In the genomic region with DNA sequence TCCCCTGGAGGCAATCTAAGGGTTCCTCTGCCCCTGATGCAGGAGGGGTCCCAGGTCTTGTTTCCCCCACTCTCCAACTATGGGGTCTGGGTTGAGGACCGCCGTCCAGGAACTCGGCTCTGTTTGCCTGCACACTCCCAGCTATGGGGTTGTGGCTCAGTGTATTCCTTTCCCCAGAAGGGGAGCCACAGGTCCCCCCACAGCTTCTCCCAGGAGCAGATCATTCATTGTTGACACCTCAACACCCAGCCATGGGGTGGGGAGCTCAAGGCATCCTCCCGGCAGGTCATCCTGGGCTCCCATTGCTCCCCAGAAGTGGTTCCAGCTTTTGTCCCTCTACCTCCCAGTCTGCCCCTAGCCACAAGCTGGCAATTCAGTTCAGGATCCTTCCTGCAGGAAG, we compare ENCODE assay signal across 8 cellular contexts. TPM values are rescaled to one million over a fixed set of nuclear protein-coding genes. Genes with fewer than 3 reads are reported as not detected.
DNase-seq lines count a peak whose midpoint lies in the region; ATAC-seq lines count a peak whose summit lies in the region.

No MANE protein-coding gene starts in this region.

- peaks cover 10% of the 10 kb centered on the region for H3K4me1 ChIP-seq in right cardiac atrium (ENCODE audit: control insufficient read depth, insufficient read depth, low read length)

- no peaks in the 10 kb centered on the region for H3K36me3 ChIP-seq in H7 (replicated peaks; ENCODE audit: control insufficient read depth, insufficient read depth, low read length)

- intact Hi-C loops in right cardiac atrium (cut with DNase I): no loop called here

- DNase-seq in H7 (peak; percentile 58), right cardiac atrium (peak in 1 of 3 donors; percentile 29), skeletal muscle cell (ENCODE audit: low read depth) (no peak), NCI-H2227 (lab: John Stamatoyannopoulos, UW; ENCODE audit: unreplicated experiment) (no peak), NCI-H82 treated with DMSO at 0.1 percent for 48 hours (lab: John Stamatoyannopoulos, UW; ENCODE audit: unreplicated experiment) (no peak)
- DNase-seq in activated CD8-positive, alpha-beta T cell treated with anti-CD3 and anti-CD28 coated beads, Interleukin-2, amount 10 ng/mL, durations not matched to agents 7 days and 5 days: no peak

- peak overlapping the region; percentile 68 for H3K4me3 Mint-ChIP-seq in activated CD8-positive, alpha-beta T cell treated with anti-CD3 and anti-CD28 coated beads, Interleukin-2, amount 10 ng/mL, durations not matched to agents 7 days and 5 days

- H3K4me3 ChIP-seq in H7 (ENCODE audit: insufficient read depth, low read depth, low read length) (peak overlapping the region; percentile 67), right cardiac atrium (ENCODE audit: low read length) (peak overlapping the region; percentile 97), skeletal muscle cell (ENCODE audit: low read depth, low read length) (peak overlapping the region; percentile 88)

- peak overlapping the region; percentile 39 for H3K27ac Mint-ChIP-seq in activated CD8-positive, alpha-beta T cell treated with anti-CD3 and anti-CD28 coated beads, Interleukin-2, amount 10 ng/mL, durations not matched to agents 7 days and 5 days

- POLR2A ChIA-PET in activated CD8-positive, alpha-beta T cell treated with anti-CD3 and anti-CD28 coated beads, Interleukin-2, amount 10 ng/mL, durations not matched to agents 7 days and 5 days (lab: Charles Lee): interaction anchor here (0.7 kb wide), 1 partner anchor 1918 kb away, joined by 3 read pairs; the partner anchor contains the start of gene ZNF266

- CTCF ChIA-PET in activated CD8-positive, alpha-beta T cell treated with anti-CD3 and anti-CD28 coated beads, Interleukin-2, amount 10 ng/mL, durations not matched to agents 7 days and 5 days (lab: Charles Lee): interaction anchor here (1.0 to 1.5 kb wide), 3 partner anchors 19 to 164 kb away, joined by 3 to 4 read pairs (median 4); partner anchors contain the start of gene TRAPPC5

- H3K9me3 Mint-ChIP-seq in activated CD8-positive, alpha-beta T cell treated with anti-CD3 and anti-CD28 coated beads, Interleukin-2, amount 10 ng/mL, durations not matched to agents 7 days and 5 days (ENCODE audit: insufficient read depth): no peaks in the 10 kb centered on the region

- ATAC-seq in activated CD8-positive, alpha-beta T cell treated with anti-CD3 and anti-CD28 coated beads, Interleukin-2, amount 10 ng/mL, durations not matched to agents 7 days and 5 days: no peak
- ATAC-seq in right cardiac atrium: no peak
- ATAC-seq in GM18861 (IDR thresholded peaks at IDR 0.05; ENCODE audit: unreplicated experiment): no peak
- ATAC-seq in HG03521 (IDR thresholded peaks at IDR 0.05; ENCODE audit: unreplicated experiment): no peak

- H3K27me3 ChIP-seq in H7 (ENCODE audit: control insufficient read depth, insufficient read depth, low read length) (no peaks in the 10 kb centered on the region), right cardiac atrium (ENCODE audit: control insufficient read depth, insufficient read depth) (no peaks in the 10 kb centered on the region)

- H3K36me3 Mint-ChIP-seq in activated CD8-positive, alpha-beta T cell treated with anti-CD3 and anti-CD28 coated beads, Interleukin-2, amount 10 ng/mL, durations not matched to agents 7 days and 5 days (ENCODE audit: low read depth): no peaks in the 10 kb centered on the region

- H3K4me1 Mint-ChIP-seq in activated CD8-positive, alpha-beta T cell treated with anti-CD3 and anti-CD28 coated beads, Interleukin-2, amount 10 ng/mL, durations not matched to agents 7 days and 5 days (ENCODE audit: low read depth): peaks cover 13% of the 10 kb centered on the region

- peaks cover 20% of the 10 kb centered on the region for H3K27me3 Mint-ChIP-seq in activated CD8-positive, alpha-beta T cell treated with anti-CD3 and anti-CD28 coated beads, Interleukin-2, amount 10 ng/mL, durations not matched to agents 7 days and 5 days (ENCODE audit: low read depth)

- 40% methylated on average over 4 of the region's 4 CpGs for WGBS in right cardiac atrium

- peak overlapping the region; percentile 83 for H3K27ac ChIP-seq in right cardiac atrium (ENCODE audit: low read length)

- no peaks in the 10 kb centered on the region for H3K9me3 ChIP-seq in right cardiac atrium (ENCODE audit: control insufficient read depth, low read length)

RNA-seq across cellular contexts. Expression of gene ZNF358, which starts 1.0 kb away (rescaled TPM):
- total RNA-seq in H7 (2014; rRNA removed; shearing (Covaris generic)): 52.1 and 54.8 TPM in 2 replicates
- 1 to 10 TPM; 5.8 to 7.9 TPM for total RNA-seq in activated CD8-positive, alpha-beta T cell treated with anti-CD3 and anti-CD28 coated beads, Interleukin-2, amount 10 ng/mL, durations not matched to agents 7 days and 5 days
- 100 to 1,000 TPM; 101 to 120 (median 115) TPM for total RNA-seq in right cardiac atrium
- polyA plus RNA-seq in right cardiac atrium: 143 TPM

RNA-seq across cellular contexts. Expression of gene MCOLN1, which starts 5.5 kb away (rescaled TPM):
- 6.8 and 6.9 TPM in 2 replicates for total RNA-seq in H7 (2014; rRNA removed; shearing (Covaris generic))
- 10 to 100 TPM; 16.2 to 17.7 TPM for total RNA-seq in activated CD8-positive, alpha-beta T cell treated with anti-CD3 and anti-CD28 coated beads, Interleukin-2, amount 10 ng/mL, durations not matched to agents 7 days and 5 days
- total RNA-seq in right cardiac atrium: 10 to 100 TPM; 19.5 to 24.4 (median 21.8) TPM
- 20.7 TPM for polyA plus RNA-seq in right cardiac atrium

RNA-seq across cellular contexts. Expression of gene PNPLA6, which starts 18.6 kb away (rescaled TPM):
- total RNA-seq in H7 (2014; rRNA removed; shearing (Covaris generic)): 87.4 and 114 TPM in 2 replicates
- total RNA-seq in activated CD8-positive, alpha-beta T cell treated with anti-CD3 and anti-CD28 coated beads, Interleukin-2, amount 10 ng/mL, durations not matched to agents 7 days and 5 days: 100 to 1,000 TPM; 166 to 173 TPM
- 10 to 100 TPM; 53.4 to 70.9 (median 65.4) TPM for total RNA-seq in right cardiac atrium
- 33.5 TPM for polyA plus RNA-seq in right cardiac atrium

RNA-seq across cellular contexts. Expression of gene PEX11G, which starts 28.0 kb away (rescaled TPM):
- total RNA-seq in H7 (2014; rRNA removed; shearing (Covaris generic)): 2.4 and 3.5 TPM in 2 replicates
- 1 to 10 TPM in 1 of 2 experiments, under 1 TPM in 1; 0.99 to 1.5 TPM for total RNA-seq in activated CD8-positive, alpha-beta T cell treated with anti-CD3 and anti-CD28 coated beads, Interleukin-2, amount 10 ng/mL, durations not matched to agents 7 days and 5 days
- total RNA-seq in right cardiac atrium: 1 to 10 TPM; 1.5 to 2.5 (median 2.3) TPM
- 3.2 TPM for polyA plus RNA-seq in right cardiac atrium
